ENCODE assay signal across 2 cellular contexts in the genomic region with DNA sequence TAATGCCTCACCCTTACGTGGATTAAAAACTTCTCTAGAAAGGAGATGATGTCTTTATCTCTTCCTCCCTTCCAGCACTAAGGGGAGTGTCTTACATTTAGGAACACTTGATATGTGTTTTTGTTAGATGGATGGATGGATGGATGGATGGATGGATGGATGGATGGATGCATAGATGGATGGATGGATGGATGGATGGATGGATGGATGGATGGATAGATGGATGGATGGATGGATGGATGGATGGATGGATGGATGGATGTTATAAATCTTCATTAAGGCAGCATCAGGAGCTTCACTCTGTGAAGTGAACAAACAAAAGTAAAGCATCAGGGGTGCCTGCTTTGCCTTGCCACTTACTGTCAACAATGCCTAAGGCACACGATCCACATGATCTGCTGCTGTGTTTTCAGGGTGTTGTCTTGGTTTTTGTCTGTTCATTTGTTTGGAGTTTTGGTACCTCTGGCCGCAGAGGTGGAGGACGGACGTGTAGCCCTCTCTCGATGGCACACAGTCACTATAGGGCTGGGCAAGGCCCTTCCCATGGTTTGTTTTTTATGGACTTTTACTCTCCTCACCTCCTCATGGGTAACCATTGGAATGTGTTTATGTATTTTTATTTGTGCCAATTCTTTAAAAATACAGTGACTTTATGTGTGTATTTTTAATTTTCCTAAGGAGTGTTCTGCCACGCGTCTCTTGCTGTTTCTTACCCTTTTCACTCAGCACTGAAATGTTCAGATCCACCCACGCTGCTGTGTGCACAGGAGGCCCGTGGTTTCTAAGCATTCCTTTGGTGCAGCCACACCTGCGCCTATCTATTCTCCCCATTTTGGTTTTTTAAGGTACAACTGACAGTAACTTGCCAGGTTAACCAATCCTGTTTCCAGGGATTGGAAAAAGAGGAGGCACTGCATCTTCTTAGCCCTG.
TF ChIP-seq lines count a peak whose summit lies in the region.

No MANE protein-coding gene starts in this region.

TF ChIP-seq in GM23338, 12 proteins besides CTCF, POLR2A, EP300 and RAD21:
- TF ChIP-seq, protein P1, sequence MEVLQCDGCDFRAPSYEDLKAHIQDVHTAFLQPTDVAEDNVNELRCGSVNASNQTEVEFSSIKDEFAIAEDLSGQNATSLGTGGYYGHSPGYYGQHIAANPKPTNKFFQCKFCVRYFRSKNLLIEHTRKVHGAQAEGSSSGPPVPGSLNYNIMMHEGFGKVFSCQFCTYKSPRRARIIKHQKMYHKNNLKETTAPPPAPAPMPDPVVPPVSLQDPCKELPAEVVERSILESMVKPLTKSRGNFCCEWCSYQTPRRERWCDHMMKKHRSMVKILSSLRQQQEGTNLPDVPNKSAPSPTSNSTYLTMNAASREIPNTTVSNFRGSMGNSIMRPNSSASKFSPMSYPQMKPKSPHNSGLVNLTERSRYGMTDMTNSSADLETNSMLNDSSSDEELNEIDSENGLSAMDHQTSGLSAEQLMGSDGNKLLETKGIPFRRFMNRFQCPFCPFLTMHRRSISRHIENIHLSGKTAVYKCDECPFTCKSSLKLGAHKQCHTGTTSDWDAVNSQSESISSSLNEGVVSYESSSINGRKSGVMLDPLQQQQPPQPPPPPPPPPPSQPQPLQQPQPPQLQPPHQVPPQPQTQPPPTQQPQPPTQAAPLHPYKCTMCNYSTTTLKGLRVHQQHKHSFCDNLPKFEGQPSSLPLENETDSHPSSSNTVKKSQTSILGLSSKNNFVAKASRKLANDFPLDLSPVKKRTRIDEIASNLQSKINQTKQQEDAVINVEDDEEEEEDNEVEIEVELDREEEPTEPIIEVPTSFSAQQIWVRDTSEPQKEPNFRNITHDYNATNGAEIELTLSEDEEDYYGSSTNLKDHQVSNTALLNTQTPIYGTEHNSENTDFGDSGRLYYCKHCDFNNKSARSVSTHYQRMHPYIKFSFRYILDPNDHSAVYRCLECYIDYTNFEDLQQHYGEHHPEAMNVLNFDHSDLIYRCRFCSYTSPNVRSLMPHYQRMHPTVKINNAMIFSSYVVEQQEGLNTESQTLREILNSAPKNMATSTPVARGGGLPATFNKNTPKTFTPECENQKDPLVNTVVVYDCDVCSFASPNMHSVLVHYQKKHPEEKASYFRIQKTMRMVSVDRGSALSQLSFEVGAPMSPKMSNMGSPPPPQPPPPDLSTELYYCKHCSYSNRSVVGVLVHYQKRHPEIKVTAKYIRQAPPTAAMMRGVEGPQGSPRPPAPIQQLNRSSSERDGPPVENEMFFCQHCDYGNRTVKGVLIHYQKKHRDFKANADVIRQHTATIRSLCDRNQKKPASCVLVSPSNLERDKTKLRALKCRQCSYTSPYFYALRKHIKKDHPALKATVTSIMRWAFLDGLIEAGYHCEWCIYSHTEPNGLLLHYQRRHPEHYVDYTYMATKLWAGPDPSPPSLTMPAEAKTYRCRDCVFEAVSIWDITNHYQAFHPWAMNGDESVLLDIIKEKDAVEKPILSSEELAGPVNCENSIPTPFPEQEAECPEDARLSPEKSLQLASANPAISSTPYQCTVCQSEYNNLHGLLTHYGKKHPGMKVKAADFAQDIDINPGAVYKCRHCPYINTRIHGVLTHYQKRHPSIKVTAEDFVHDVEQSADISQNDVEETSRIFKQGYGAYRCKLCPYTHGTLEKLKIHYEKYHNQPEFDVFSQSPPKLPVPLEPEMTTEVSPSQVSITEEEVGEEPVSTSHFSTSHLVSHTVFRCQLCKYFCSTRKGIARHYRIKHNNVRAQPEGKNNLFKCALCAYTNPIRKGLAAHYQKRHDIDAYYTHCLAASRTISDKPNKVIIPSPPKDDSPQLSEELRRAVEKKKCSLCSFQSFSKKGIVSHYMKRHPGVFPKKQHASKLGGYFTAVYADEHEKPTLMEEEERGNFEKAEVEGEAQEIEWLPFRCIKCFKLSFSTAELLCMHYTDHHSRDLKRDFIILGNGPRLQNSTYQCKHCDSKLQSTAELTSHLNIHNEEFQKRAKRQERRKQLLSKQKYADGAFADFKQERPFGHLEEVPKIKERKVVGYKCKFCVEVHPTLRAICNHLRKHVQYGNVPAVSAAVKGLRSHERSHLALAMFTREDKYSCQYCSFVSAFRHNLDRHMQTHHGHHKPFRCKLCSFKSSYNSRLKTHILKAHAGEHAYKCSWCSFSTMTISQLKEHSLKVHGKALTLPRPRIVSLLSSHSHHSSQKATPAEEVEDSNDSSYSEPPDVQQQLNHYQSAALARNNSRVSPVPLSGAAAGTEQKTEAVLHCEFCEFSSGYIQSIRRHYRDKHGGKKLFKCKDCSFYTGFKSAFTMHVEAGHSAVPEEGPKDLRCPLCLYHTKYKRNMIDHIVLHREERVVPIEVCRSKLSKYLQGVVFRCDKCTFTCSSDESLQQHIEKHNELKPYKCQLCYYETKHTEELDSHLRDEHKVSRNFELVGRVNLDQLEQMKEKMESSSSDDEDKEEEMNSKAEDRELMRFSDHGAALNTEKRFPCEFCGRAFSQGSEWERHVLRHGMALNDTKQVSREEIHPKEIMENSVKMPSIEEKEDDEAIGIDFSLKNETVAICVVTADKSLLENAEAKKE (CRISPR knock-in tag; IDR thresholded peaks at IDR 0.05) = no peak
- TF ChIP-seq STAT1 (IDR thresholded peaks at IDR 0.05; ENCODE audit: unreplicated experiment) = no peak

TF ChIP-seq in GM12878, 131 proteins besides CTCF, POLR2A, EP300 and RAD21:
- TF ChIP-seq EGR1 (IDR thresholded peaks at IDR 0.05; ENCODE audit: borderline replicate concordance in 1 of 2, low read depth in 2 of 2, low read length in 2 of 2) (peak in 1 of 2 experiments; percentile 88; a peak in 2 of 3 replicates), NRF1 (conservative IDR thresholded peaks at IDR 0.05; ENCODE audit: low read depth, low read length) (no peak), DPF2 (IDR thresholded peaks at IDR 0.05) (0 out of 2 replicates have a peak, but pooled peaks have one; percentile 10), PAX5 (IDR thresholded peaks at IDR 0.05; ENCODE audit: borderline replicate concordance, low read depth, low read length) (no peak), KLF5 (IDR thresholded peaks at IDR 0.05; ENCODE audit: partially characterized antibody) (no peak), SIX5 (IDR thresholded peaks at IDR 0.05; ENCODE audit: low read depth, low read length, severe bottlenecking) (no peak), CREM (IDR thresholded peaks at IDR 0.05; ENCODE audit: low read depth) (0 out of 2 replicates have a peak, but pooled peaks have one; percentile 9), IKZF2 (IDR thresholded peaks at IDR 0.05) (0 out of 4 replicates have a peak, but pooled peaks of 1 of the 2 experiments have one; percentile 15), TBL1XR1 (IDR thresholded peaks at IDR 0.05; ENCODE audit: low read depth, low read length) (0 out of 2 replicates have a peak, but pooled peaks have one; percentile 37)
- TF ChIP-seq, protein P2, sequence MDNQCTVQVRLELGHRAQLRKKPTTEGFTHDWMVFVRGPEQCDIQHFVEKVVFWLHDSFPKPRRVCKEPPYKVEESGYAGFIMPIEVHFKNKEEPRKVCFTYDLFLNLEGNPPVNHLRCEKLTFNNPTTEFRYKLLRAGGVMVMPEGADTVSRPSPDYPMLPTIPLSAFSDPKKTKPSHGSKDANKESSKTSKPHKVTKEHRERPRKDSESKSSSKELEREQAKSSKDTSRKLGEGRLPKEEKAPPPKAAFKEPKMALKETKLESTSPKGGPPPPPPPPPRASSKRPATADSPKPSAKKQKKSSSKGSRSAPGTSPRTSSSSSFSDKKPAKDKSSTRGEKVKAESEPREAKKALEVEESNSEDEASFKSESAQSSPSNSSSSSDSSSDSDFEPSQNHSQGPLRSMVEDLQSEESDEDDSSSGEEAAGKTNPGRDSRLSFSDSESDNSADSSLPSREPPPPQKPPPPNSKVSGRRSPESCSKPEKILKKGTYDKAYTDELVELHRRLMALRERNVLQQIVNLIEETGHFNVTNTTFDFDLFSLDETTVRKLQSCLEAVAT (IDR thresholded peaks at IDR 0.05) = peak; percentile 57
